ENCODE assay signal across 1 cellular context in the genomic region with DNA sequence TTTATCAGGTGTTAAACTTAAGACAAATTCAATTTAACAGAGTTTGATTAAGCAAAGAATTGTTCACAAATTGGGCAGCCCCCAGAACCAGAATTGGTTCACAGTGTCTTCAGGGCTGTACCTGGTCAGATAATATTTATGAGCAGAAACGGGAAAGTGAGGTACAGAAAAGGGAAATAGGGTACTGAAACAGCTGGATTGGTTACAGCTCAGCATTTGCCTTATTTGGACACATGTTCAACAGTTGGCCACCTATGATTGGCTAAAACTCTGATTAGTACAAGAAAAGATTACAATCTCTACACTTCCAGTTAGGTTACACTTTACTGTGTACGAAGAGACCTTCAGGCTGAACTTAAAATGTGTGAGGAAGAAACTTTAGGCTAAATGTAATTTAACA.
TF ChIP-seq lines count a peak whose summit lies in the region.

No MANE protein-coding gene starts in this region.

TF ChIP-seq in HEK293, 187 proteins besides CTCF, POLR2A, EP300 and RAD21 (continued from another document):
- TF ChIP-seq, protein P1, sequence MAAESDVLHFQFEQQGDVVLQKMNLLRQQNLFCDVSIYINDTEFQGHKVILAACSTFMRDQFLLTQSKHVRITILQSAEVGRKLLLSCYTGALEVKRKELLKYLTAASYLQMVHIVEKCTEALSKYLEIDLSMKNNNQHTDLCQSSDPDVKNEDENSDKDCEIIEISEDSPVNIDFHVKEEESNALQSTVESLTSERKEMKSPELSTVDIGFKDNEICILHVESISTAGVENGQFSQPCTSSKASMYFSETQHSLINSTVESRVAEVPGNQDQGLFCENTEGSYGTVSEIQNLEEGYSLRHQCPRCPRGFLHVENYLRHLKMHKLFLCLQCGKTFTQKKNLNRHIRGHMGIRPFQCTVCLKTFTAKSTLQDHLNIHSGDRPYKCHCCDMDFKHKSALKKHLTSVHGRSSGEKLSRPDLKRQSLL (tag by site-specific recombination; IDR thresholded peaks at IDR 0.05): no peak
- no peak for TF ChIP-seq ZNF23 (tag by site-specific recombination; IDR thresholded peaks at IDR 0.05; ENCODE audit: borderline replicate concordance)
TF ChIP-seq in HEK293: peak in this region for 1.
